In genomic region chr3:136196401-136197158, GRCh38 we compare ENCODE assay signal across 1 cellular context.
A peak's percentile ranks its signal among the peaks of the same experiment; 100 is the strongest.
TF ChIP-seq lines count a peak whose summit lies in the region.

No MANE protein-coding gene starts in this region.

TF ChIP-seq in HepG2, 621 proteins besides CTCF, POLR2A, EP300 and RAD21 (continued from another document and continues in another):
- no peak for TF ChIP-seq KIAA2018 (CRISPR knock-in tag; IDR thresholded peaks at IDR 0.05; ENCODE audit: borderline replicate concordance)
- peak; percentile 41; the same call in 1 of the 2 replicates for TF ChIP-seq RARA (CRISPR knock-in tag; IDR thresholded peaks at IDR 0.05)
- TF ChIP-seq TFDP1 (CRISPR knock-in tag; IDR thresholded peaks at IDR 0.05; ENCODE audit: borderline replicate concordance), result peak; percentile 97
- peak; percentile 79 for TF ChIP-seq AGO1 (IDR thresholded peaks at IDR 0.05; ENCODE audit: low read depth, low read length, poor library complexity, severe bottlenecking)
- peak; percentile 70; the same call in 1 of the 2 replicates for TF ChIP-seq KLF15 (CRISPR knock-in tag; IDR thresholded peaks at IDR 0.05; ENCODE audit: borderline replicate concordance)
- no peak for TF ChIP-seq RFX5 (IDR thresholded peaks at IDR 0.05; ENCODE audit: low read depth, low read length)
- peak; percentile 97 for TF ChIP-seq HIVEP1 (CRISPR knock-in tag; IDR thresholded peaks at IDR 0.05)
- peak; percentile 80 for TF ChIP-seq SP4 (CRISPR knock-in tag; IDR thresholded peaks at IDR 0.05)
- 0 out of 2 replicates have a peak, but pooled peaks have one; percentile 92 for TF ChIP-seq FIP1L1 (IDR thresholded peaks at IDR 0.05; ENCODE audit: borderline replicate concordance, insufficient read depth, low read depth, low read length)
- TF ChIP-seq NCOA2 (CRISPR knock-in tag; IDR thresholded peaks at IDR 0.05), result peak; percentile 58
- peak; percentile 94 for TF ChIP-seq TBX2 (CRISPR knock-in tag; IDR thresholded peaks at IDR 0.05; ENCODE audit: borderline replicate concordance)
- no peak for TF ChIP-seq RFX3 (CRISPR knock-in tag; IDR thresholded peaks at IDR 0.05)
- no peak for TF ChIP-seq PHB2 (IDR thresholded peaks at IDR 0.05; ENCODE audit: partially characterized antibody)
- TF ChIP-seq TAF15 (IDR thresholded peaks at IDR 0.05; ENCODE audit: low read depth, low read length, poor library complexity, severe bottlenecking), result no peak
- TF ChIP-seq ZNF660 (CRISPR knock-in tag; IDR thresholded peaks at IDR 0.05; ENCODE audit: borderline replicate concordance, low read depth), result peak; percentile 72; the same call in 1 of the 2 replicates
- TF ChIP-seq RFX1 (IDR thresholded peaks at IDR 0.05), result no peak
- peak; percentile 99 for TF ChIP-seq ZNF253 (CRISPR knock-in tag; IDR thresholded peaks at IDR 0.05; ENCODE audit: borderline replicate concordance)
- no peak for TF ChIP-seq DPF2 (CRISPR knock-in tag; IDR thresholded peaks at IDR 0.05; ENCODE audit: borderline replicate concordance, low read depth)
- peak; percentile 73; the same call in 1 of the 2 replicates for TF ChIP-seq ZBTB39 (CRISPR knock-in tag; IDR thresholded peaks at IDR 0.05)
- TF ChIP-seq ATAD3A (CRISPR knock-in tag; IDR thresholded peaks at IDR 0.05), result 0 out of 2 replicates have a peak, but pooled peaks have one; percentile 88
- 0 out of 2 replicates have a peak, but pooled peaks have one; percentile 8 for TF ChIP-seq GTF3A (CRISPR knock-in tag; conservative IDR thresholded peaks at IDR 0.05)
- no peak for TF ChIP-seq MAFF (IDR thresholded peaks at IDR 0.05; ENCODE audit: low read depth, low read length)
- no peak for TF ChIP-seq ZNF496 (CRISPR knock-in tag; IDR thresholded peaks at IDR 0.05; ENCODE audit: insufficient replicate concordance)
- peak; percentile 94 for TF ChIP-seq ZMYM2 (CRISPR knock-in tag; IDR thresholded peaks at IDR 0.05)
- peak; percentile 78 for TF ChIP-seq KAT8 (CRISPR knock-in tag; IDR thresholded peaks at IDR 0.05)
- no peak for TF ChIP-seq MTA3 (CRISPR knock-in tag; IDR thresholded peaks at IDR 0.05)
- no peak; the same call in 1 of the 2 replicates for TF ChIP-seq ZNF34 (CRISPR knock-in tag; IDR thresholded peaks at IDR 0.05; ENCODE audit: borderline replicate concordance)
- peak; percentile 76; the same call in 1 of the 2 replicates for TF ChIP-seq FOXP1 (IDR thresholded peaks at IDR 0.05)
- TF ChIP-seq FOXP1 (CRISPR knock-in tag; IDR thresholded peaks at IDR 0.05), result peak; percentile 68
- TF ChIP-seq SNAPC5 (CRISPR knock-in tag; IDR thresholded peaks at IDR 0.05; ENCODE audit: borderline replicate concordance), result peak; percentile 85; the same call in 1 of the 2 replicates
- TF ChIP-seq ELF3 (CRISPR knock-in tag; IDR thresholded peaks at IDR 0.05), result peak; percentile 73
- no peak for TF ChIP-seq KAT7 (CRISPR knock-in tag; IDR thresholded peaks at IDR 0.05; ENCODE audit: borderline replicate concordance)
- TF ChIP-seq MAF1 (CRISPR knock-in tag; IDR thresholded peaks at IDR 0.05; ENCODE audit: borderline replicate concordance), result peak; percentile 90
- no peak for TF ChIP-seq MAFG (CRISPR knock-in tag; IDR thresholded peaks at IDR 0.05)
- TF ChIP-seq KDM6A (CRISPR knock-in tag; IDR thresholded peaks at IDR 0.05; ENCODE audit: low read depth), result no peak; the same call in 1 of the 2 replicates
- TF ChIP-seq ATF4 (CRISPR knock-in tag; IDR thresholded peaks at IDR 0.05), result peak in 1 of 2 experiments; percentile 88; a peak in 2 of 4 replicates
- peak; percentile 98 for TF ChIP-seq NFATC3 (CRISPR knock-in tag; IDR thresholded peaks at IDR 0.05)
- TF ChIP-seq ATF7-NPFF (CRISPR knock-in tag; IDR thresholded peaks at IDR 0.05; ENCODE audit: low read depth), result peak; percentile 99
- TF ChIP-seq MAZ (IDR thresholded peaks at IDR 0.05; ENCODE audit: borderline replicate concordance, low read depth, low read length), result no peak; the same call in none of the 2 replicates
- TF ChIP-seq MAZ (CRISPR knock-in tag; IDR thresholded peaks at IDR 0.05; ENCODE audit: low read depth), result no peak; the same call in none of the 2 replicates
- TF ChIP-seq ZNF160 (CRISPR knock-in tag; IDR thresholded peaks at IDR 0.05), result peak; percentile 97
- no peak for TF ChIP-seq SOX6 (IDR thresholded peaks at IDR 0.05)
- peak; percentile 87 for TF ChIP-seq SOX6 (CRISPR knock-in tag; IDR thresholded peaks at IDR 0.05)
- TF ChIP-seq ZNF30 (CRISPR knock-in tag; IDR thresholded peaks at IDR 0.05), result peak; percentile 90; the same call in 1 of the 2 replicates
- peak; percentile 85; the same call in 1 of the 2 replicates for TF ChIP-seq ATF6 (CRISPR knock-in tag; conservative IDR thresholded peaks at IDR 0.05)
- TF ChIP-seq CHCHD3 (CRISPR knock-in tag; IDR thresholded peaks at IDR 0.05), result peak; percentile 91; the same call in 1 of the 2 replicates
- no peak; the same call in 1 of the 2 replicates for TF ChIP-seq ZNF569 (CRISPR knock-in tag; IDR thresholded peaks at IDR 0.05; ENCODE audit: borderline replicate concordance)
- no peak for TF ChIP-seq RELA (CRISPR knock-in tag; IDR thresholded peaks at IDR 0.05)
- peak; percentile 39; the same call in 1 of the 2 replicates for TF ChIP-seq GATAD2A (CRISPR knock-in tag; IDR thresholded peaks at IDR 0.05)
- peak; percentile 74 for TF ChIP-seq CEBPG (CRISPR knock-in tag; IDR thresholded peaks at IDR 0.05)
- no peak for TF ChIP-seq ZUFSP (CRISPR knock-in tag; IDR thresholded peaks at IDR 0.05; ENCODE audit: borderline replicate concordance)
- peak; percentile 22; the same call in 1 of the 2 replicates for TF ChIP-seq ATF3 (CRISPR knock-in tag; IDR thresholded peaks at IDR 0.05)
